In the genomic region with DNA sequence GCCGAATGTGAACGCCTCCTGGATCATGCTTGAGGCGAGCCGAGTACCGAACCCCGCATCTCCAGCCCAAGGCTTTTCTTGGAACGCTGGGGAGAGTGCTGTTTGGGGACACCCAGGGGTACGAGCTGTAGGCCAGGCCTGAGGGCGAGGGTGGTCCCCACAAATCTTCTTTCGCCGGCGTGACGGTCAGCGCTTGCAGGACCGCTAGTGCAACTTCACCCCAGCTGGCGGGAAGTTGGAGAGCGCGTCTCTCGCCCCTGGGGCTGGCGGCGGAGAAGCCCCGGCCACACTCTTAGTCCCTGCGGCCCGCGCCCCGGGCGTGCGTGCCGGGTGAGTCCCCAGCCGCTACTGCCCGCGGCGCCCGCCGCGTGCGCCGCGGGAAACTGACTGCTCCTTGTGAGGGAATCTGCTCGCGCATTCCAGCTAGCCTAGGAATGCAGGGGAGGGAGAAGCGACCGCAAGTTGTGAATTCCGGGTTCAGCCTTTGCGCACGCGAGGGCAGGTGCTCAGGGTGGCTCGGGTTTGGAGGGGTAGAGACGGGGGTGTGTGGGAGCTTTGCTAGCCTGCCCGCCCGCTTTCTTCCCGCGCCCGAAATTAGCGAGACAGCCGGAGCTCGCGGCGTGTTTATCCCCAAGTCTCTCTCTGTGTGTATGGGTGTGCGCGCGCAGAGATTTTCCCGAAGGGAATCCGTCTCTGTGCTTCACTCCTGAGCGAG, we compare ENCODE assay signal across 8 cellular contexts. TPM values are rescaled to one million over a fixed set of nuclear protein-coding genes. Genes with fewer than 3 reads are reported as not detected.
A peak's percentile ranks its signal among the peaks of the same experiment; 100 is the strongest.
DNase-seq lines count a peak whose midpoint lies in the region; ATAC-seq and TF ChIP-seq lines count a peak whose summit lies in the region.

No MANE protein-coding gene starts in this region.

- H3K9me3 ChIP-seq in Peyer's patch (peaks cover 0 to 4% (median 0%) of the 10 kb centered on the region in 4 donors), mucosa of rectum (ENCODE audit: control insufficient read depth in 2 of 2, low read length in 2 of 2) (no peaks in the 10 kb centered on the region)

- H3K4me3 ChIP-seq in Peyer's patch (peak overlapping the region; percentile 37 to 64 (median 62)), mucosa of rectum (ENCODE audit: low read length in 2 of 2) (peak overlapping the region; percentile 49 to 61)

- peak overlapping the region; percentile 71 for H3K4me3 Mint-ChIP-seq in T-helper 2 cell treated with Interferon-gamma antibody and Interleukin-4, amounts not matched to agents 5 μg/mL and 100 μg/mL, for 36 hours

- peaks cover 84% of the 10 kb centered on the region for H3K27me3 Mint-ChIP-seq in T-helper 2 cell treated with Interferon-gamma antibody and Interleukin-4, amounts not matched to agents 5 μg/mL and 100 μg/mL, for 36 hours (ENCODE audit: low read depth)

- no peaks in the 10 kb centered on the region for H3K9me3 Mint-ChIP-seq in T-helper 2 cell treated with Interferon-gamma antibody and Interleukin-4, amounts not matched to agents 5 μg/mL and 100 μg/mL, for 36 hours

- H3K4me1 Mint-ChIP-seq in T-helper 2 cell treated with Interferon-gamma antibody and Interleukin-4, amounts not matched to agents 5 μg/mL and 100 μg/mL, for 36 hours (ENCODE audit: low read depth) = peaks cover 9% of the 10 kb centered on the region

- H3K27me3 ChIP-seq in Peyer's patch = peaks cover 3 to 83% of the 10 kb centered on the region in 2 donors
- peaks cover 74 to 86% of the 10 kb centered on the region in 2 donors for H3K27me3 ChIP-seq in mucosa of rectum (ENCODE audit: control insufficient read depth in 2 of 2, insufficient read depth in 2 of 2, low read length in 2 of 2)

- no peak for TF ChIP-seq CTCF in Peyer's patch (IDR thresholded peaks at IDR 0.05)

- H3K36me3 ChIP-seq in Peyer's patch (no peaks in the 10 kb centered on the region), mucosa of rectum (ENCODE audit: control insufficient read depth in 2 of 2, insufficient read depth in 2 of 2, low read length in 2 of 2) (no peaks in the 10 kb centered on the region)

- H3K27ac Mint-ChIP-seq in T-helper 2 cell treated with Interferon-gamma antibody and Interleukin-4, amounts not matched to agents 5 μg/mL and 100 μg/mL, for 36 hours = no peak overlapping the region

- TF ChIP-seq POLR2A in Peyer's patch (IDR thresholded peaks at IDR 0.05) = no peak

- H3K4me1 ChIP-seq in Peyer's patch (peaks cover 2 to 65% (median 27%) of the 10 kb centered on the region in 4 donors), mucosa of rectum (ENCODE audit: control insufficient read depth in 2 of 2, insufficient read depth in 2 of 2, low read length in 2 of 2) (peaks cover 30 to 32% of the 10 kb centered on the region in 2 donors)

- ATAC-seq in HG03565 (IDR thresholded peaks at IDR 0.05; ENCODE audit: unreplicated experiment) = no peak
- no peak for ATAC-seq in HG02852 (IDR thresholded peaks at IDR 0.05; ENCODE audit: unreplicated experiment)

- H3K27ac ChIP-seq in Peyer's patch = no peak overlapping the region
- no peak overlapping the region for H3K27ac ChIP-seq in mucosa of rectum (ENCODE audit: low read depth in 2 of 2, low read length in 2 of 2)

- H3K36me3 Mint-ChIP-seq in T-helper 2 cell treated with Interferon-gamma antibody and Interleukin-4, amounts not matched to agents 5 μg/mL and 100 μg/mL, for 36 hours (ENCODE audit: low read depth) = peaks cover 2% of the 10 kb centered on the region

- no peak for DNase-seq in T-helper 2 cell treated with Interferon-gamma antibody and Interleukin-4, amounts not matched to agents 5 μg/mL and 100 μg/mL, for 36 hours (ENCODE audit: low spot score)
- no peak for DNase-seq in T-helper 2 cell
- peak in 1 of 3 donors; percentile 52 for DNase-seq in Peyer's patch
- peak; percentile 77 for DNase-seq in ecto neural progenitor cell (ENCODE audit: low spot score)
- DNase-seq in SKM-1 treated with dmso at 0.1 percent for 144 hours (lab: John Stamatoyannopoulos, UW; ENCODE audit: unreplicated experiment) = no peak

- no peak overlapping the region for H3K9ac ChIP-seq in mucosa of rectum (ENCODE audit: low read depth in 1 of 2, low read length in 2 of 2)

RNA-seq across cellular contexts. Expression of a gene that starts 0.9 kb away (rescaled TPM):
- 1 to 10 TPM in 1 of 4 donors, under 1 TPM in 3; 0.28 to 1.1 (median 0.68) TPM for total RNA-seq in Peyer's patch
